ENCODE assay signal across 19 cellular contexts in genomic region chr2:113230531-113230930, GRCh38. TPM values are rescaled to one million over a fixed set of nuclear protein-coding genes. Genes with fewer than 3 reads are reported as not detected.
DNase-seq lines count a peak whose midpoint lies in the region; ATAC-seq and TF ChIP-seq lines count a peak whose summit lies in the region.
"Had no signal": no experiment of that assay in that cellular context is flagged by ENCODE, and none has a peak within 500 bp of the region (broad histone marks: within the 10 kb centered on the region; RNA-seq: fewer than 3 reads in every experiment).

No MANE protein-coding gene starts in this region.

- ATAC-seq in activated CD8-positive, alpha-beta T cell treated with anti-CD3 and anti-CD28 coated beads, Interleukin-2, amount 10 ng/mL, durations not matched to agents 7 days and 5 days: peak; percentile 18
- ATAC-seq: GM23338, PC-3 had no signal

- H3K36me3 ChIP-seq in hepatocyte (replicated peaks; ENCODE audit: insufficient read depth, low read depth) (no peaks in the 10 kb centered on the region), prostate gland (no peaks in the 10 kb centered on the region)
- H3K36me3 ChIP-seq: BE2C had no signal

- H3K4me1 ChIP-seq in hepatocyte (ENCODE audit: insufficient read depth): peaks cover 10% of the 10 kb centered on the region
- no peaks in the 10 kb centered on the region for H3K4me1 ChIP-seq in prostate gland (replicated peaks)
- H3K4me1 ChIP-seq: BE2C had no signal

- TF ChIP-seq CTCF in AG09309 (IDR thresholded peaks at IDR 0.05; ENCODE audit: control insufficient read depth, insufficient read depth, low read depth, low read length, missing control alignments) (no peak), hepatocyte (IDR thresholded peaks at IDR 0.05; ENCODE audit: poor library complexity) (no peak), prostate gland (IDR thresholded peaks at IDR 0.05) (no peak)

- peaks cover 2% of the 10 kb centered on the region for H3K27me3 Mint-ChIP-seq in activated CD8-positive, alpha-beta T cell treated with anti-CD3 and anti-CD28 coated beads, Interleukin-2, amount 10 ng/mL, durations not matched to agents 7 days and 5 days (ENCODE audit: low read depth)

- H3K27ac Mint-ChIP-seq in activated CD8-positive, alpha-beta T cell treated with anti-CD3 and anti-CD28 coated beads, Interleukin-2, amount 10 ng/mL, durations not matched to agents 7 days and 5 days: peak overlapping the region; percentile 28
- H3K27ac Mint-ChIP-seq: activated CD4-positive, alpha-beta memory T cell treated with anti-CD3 and anti-CD28 coated beads, Interleukin-2, amount 10 ng/mL, durations not matched to agents 7 days and 5 days; GM23338 had no signal

- no peaks in the 10 kb centered on the region for H3K36me3 Mint-ChIP-seq in activated CD8-positive, alpha-beta T cell treated with anti-CD3 and anti-CD28 coated beads, Interleukin-2, amount 10 ng/mL, durations not matched to agents 7 days and 5 days (ENCODE audit: low read depth)

- H4K20me1 ChIP-seq in hepatocyte (ENCODE audit: insufficient read depth, poor library complexity, severe bottlenecking): no peaks in the 10 kb centered on the region

- POLR2A ChIA-PET in activated CD8-positive, alpha-beta T cell treated with anti-CD3 and anti-CD28 coated beads, Interleukin-2, amount 10 ng/mL, durations not matched to agents 7 days and 5 days (lab: Charles Lee): interaction anchor here (0.8 to 1.6 kb wide), 2 partner anchors 15 to 24 kb away, joined by 3 to 5 read pairs; no protein-coding TSS in a partner anchor

- CTCF ChIA-PET in activated CD8-positive, alpha-beta T cell treated with anti-CD3 and anti-CD28 coated beads, Interleukin-2, amount 10 ng/mL, durations not matched to agents 7 days and 5 days (lab: Charles Lee): interaction anchor here (0.6 to 3.2 kb wide), 10 partner anchors 10 to 160 kb away, joined by 3 to 20 read pairs (median 4); partner anchors contain the start of gene PSD4

- no peaks in the 10 kb centered on the region for H3K9me2 ChIP-seq in hepatocyte (replicated peaks; ENCODE audit: insufficient read depth)

- H3K4me3 ChIP-seq in AG09309 (ENCODE audit: control insufficient read depth, low read depth, low read length): no peak overlapping the region
- no peak overlapping the region for H3K4me3 ChIP-seq in hepatocyte
- H3K4me3 ChIP-seq in prostate gland: no peak overlapping the region
- H3K4me3 ChIP-seq: GM23338, testis had no signal

- no peak for TF ChIP-seq POLR2A in prostate gland (IDR thresholded peaks at IDR 0.05)

- intact Hi-C loops in prostate gland (cut with DNase I): no loop called here

- DNase-seq in AG09309 (ENCODE audit: low read depth) (peak; percentile 52), CD1c-positive myeloid dendritic cell (ENCODE audit: extremely low spot score) (peak; percentile 55), hepatocyte (ENCODE audit: low spot score) (no peak), prostate gland (ENCODE audit: low spot score) (no peak), SW480 (ENCODE audit: low spot score) (no peak), inferior parietal cortex (ENCODE audit: extremely low spot score) (no peak)
- DNase-seq in activated CD8-positive, alpha-beta T cell treated with anti-CD3 and anti-CD28 coated beads, Interleukin-2, amount 10 ng/mL, durations not matched to agents 7 days and 5 days: peak; percentile 36
- DNase-seq: activated CD4-positive, alpha-beta memory T cell treated with anti-CD3 and anti-CD28 coated beads, Interleukin-2, amount 10 ng/mL, durations not matched to agents 7 days and 5 days; activated effector memory CD4-positive, alpha-beta T cell treated with Interleukin-2 at 50 U/mL for 16 hours; BE2C; islet precursor cell; NCI-H2081 treated with DMSO at 0.1 percent for 48 hours; NCI-H524 treated with DMSO at 0.1 percent for 48 hours; PC-3; retina had no signal

- H3K4me2 ChIP-seq in hepatocyte: no peak overlapping the region
- H3K4me2 ChIP-seq: GM23338 had no signal

- 85% methylated on average over 6 of the region's 6 CpGs for WGBS in hepatocyte (ENCODE audit: low lambda C conversion rate, missing lambda C conversion rate)
- 73% methylated on average over 6 of the region's 6 CpGs for WGBS in prostate gland

- H3K4me3 Mint-ChIP-seq in activated CD8-positive, alpha-beta T cell treated with anti-CD3 and anti-CD28 coated beads, Interleukin-2, amount 10 ng/mL, durations not matched to agents 7 days and 5 days: no peak overlapping the region
- H3K4me3 Mint-ChIP-seq: activated CD4-positive, alpha-beta memory T cell treated with anti-CD3 and anti-CD28 coated beads, Interleukin-2, amount 10 ng/mL, durations not matched to agents 7 days and 5 days; GM23338 had no signal

- H3K9me3 Mint-ChIP-seq in activated CD8-positive, alpha-beta T cell treated with anti-CD3 and anti-CD28 coated beads, Interleukin-2, amount 10 ng/mL, durations not matched to agents 7 days and 5 days (ENCODE audit: insufficient read depth): no peaks in the 10 kb centered on the region
- H3K9me3 Mint-ChIP-seq: activated CD4-positive, alpha-beta memory T cell treated with anti-CD3 and anti-CD28 coated beads, Interleukin-2, amount 10 ng/mL, durations not matched to agents 7 days and 5 days; GM23338 had no signal

- H3K27me3 ChIP-seq in hepatocyte (no peaks in the 10 kb centered on the region), prostate gland (replicated peaks; ENCODE audit: insufficient read depth) (no peaks in the 10 kb centered on the region)
- H3K27me3 ChIP-seq: BE2C, testis had no signal

- H3K27ac ChIP-seq in hepatocyte (peak overlapping the region; percentile 11), prostate gland (no peak overlapping the region)
- H3K27ac ChIP-seq: epithelial cell of prostate, testis had no signal

- H3K9me3 ChIP-seq in hepatocyte (ENCODE audit: low read depth) (no peaks in the 10 kb centered on the region), prostate gland (no peaks in the 10 kb centered on the region)
- H3K9me3 ChIP-seq: BE2C, testis had no signal

- H3K79me2 ChIP-seq in hepatocyte: no peaks in the 10 kb centered on the region

- peaks cover 45% of the 10 kb centered on the region for H3K4me1 Mint-ChIP-seq in activated CD8-positive, alpha-beta T cell treated with anti-CD3 and anti-CD28 coated beads, Interleukin-2, amount 10 ng/mL, durations not matched to agents 7 days and 5 days (ENCODE audit: low read depth)

- H2AFZ ChIP-seq in hepatocyte: no peak overlapping the region
- H2AFZ ChIP-seq: GM23338 had no signal

RNA-seq across cellular contexts. Expression of gene PAX8, which starts 48.2 kb away (rescaled TPM):
- total RNA-seq in activated CD8-positive, alpha-beta T cell treated with anti-CD3 and anti-CD28 coated beads, Interleukin-2, amount 10 ng/mL, durations not matched to agents 7 days and 5 days: under 1 TPM; 0.21 to 0.55 TPM
- 0.20 TPM in 1 of 2 replicates, not detected in the other for total RNA-seq in hepatocyte
- 0.05 and 0.16 TPM in 2 replicates for polyA plus RNA-seq in hepatocyte
- 1 to 10 TPM; 1.0 to 3.8 TPM for total RNA-seq in prostate gland
- polyA plus RNA-seq: neural cell had no signal

RNA-seq across cellular contexts. Expression of gene PSD4, which starts 56.8 kb away (rescaled TPM):
- 100 to 1,000 TPM; 394 to 404 TPM for total RNA-seq in activated CD8-positive, alpha-beta T cell treated with anti-CD3 and anti-CD28 coated beads, Interleukin-2, amount 10 ng/mL, durations not matched to agents 7 days and 5 days
- total RNA-seq in hepatocyte (22.6 and 26.5 TPM in 2 replicates), prostate gland (100 to 1,000 TPM; 139 to 221 TPM)
- 11.5 and 15.1 TPM in 2 replicates for polyA plus RNA-seq in hepatocyte

Comparison
In these comparisons a context has a peak if more than half of its experiments do, and no peak if none do; other contexts are left out.
1. DNase-seq: peak in AG09309 (single experiment), CD1c-positive myeloid dendritic cell (single experiment) and activated CD8-positive, alpha-beta T cell treated with anti-CD3 and anti-CD28 coated beads, Interleukin-2, amount 10 ng/mL, durations not matched to agents 7 days and 5 days (single experiment); none in hepatocyte (single experiment), prostate gland (single experiment), SW480 (single experiment) and inferior parietal cortex (single experiment).